Comparison of ENCODE assay signal across 1 cellular context in genomic region chr1:9808459-9808858, GRCh38.
TF ChIP-seq lines count a peak whose summit lies in the region.

No MANE protein-coding gene starts in this region.

TF ChIP-seq in WTC11, 78 proteins besides CTCF, POLR2A, EP300 and RAD21:
- TF ChIP-seq SMAD3 (CRISPR knock-in tag; IDR thresholded peaks at IDR 0.05; ENCODE audit: borderline replicate concordance), result no peak
- TF ChIP-seq ZNF232 (CRISPR knock-in tag; IDR thresholded peaks at IDR 0.05), result no peak
- TF ChIP-seq ATF1 (CRISPR knock-in tag; IDR thresholded peaks at IDR 0.05), result no peak
- TF ChIP-seq NFATC4 (CRISPR knock-in tag; IDR thresholded peaks at IDR 0.05), result no peak
- no peak for TF ChIP-seq AR (CRISPR knock-in tag; IDR thresholded peaks at IDR 0.05)
- no peak for TF ChIP-seq ELF4 (CRISPR knock-in tag; IDR thresholded peaks at IDR 0.05; ENCODE audit: low read depth)
- TF ChIP-seq ZNF263 (CRISPR knock-in tag; IDR thresholded peaks at IDR 0.05; ENCODE audit: low read depth), result no peak
- TF ChIP-seq MLX (CRISPR knock-in tag; IDR thresholded peaks at IDR 0.05), result no peak
- TF ChIP-seq TEAD1 (CRISPR knock-in tag; IDR thresholded peaks at IDR 0.05), result no peak
- TF ChIP-seq ESRRA (CRISPR knock-in tag; IDR thresholded peaks at IDR 0.05; ENCODE audit: borderline replicate concordance), result no peak
- TF ChIP-seq CDX4 (CRISPR knock-in tag; IDR thresholded peaks at IDR 0.05; ENCODE audit: borderline replicate concordance), result no peak
- TF ChIP-seq SMAD4 (CRISPR knock-in tag; IDR thresholded peaks at IDR 0.05), result no peak
- no peak for TF ChIP-seq KAT7 (CRISPR knock-in tag; IDR thresholded peaks at IDR 0.05; ENCODE audit: borderline replicate concordance)
- TF ChIP-seq ZBTB21 (CRISPR knock-in tag; IDR thresholded peaks at IDR 0.05; ENCODE audit: borderline replicate concordance), result no peak
